Comparison of ENCODE assay signal across 8 cellular contexts in genomic region chr6:84033523-84034451, GRCh38. TPM values are rescaled to one million over a fixed set of nuclear protein-coding genes. Genes with fewer than 3 reads are reported as not detected.
DNase-seq lines count a peak whose midpoint lies in the region; ATAC-seq and TF ChIP-seq lines count a peak whose summit lies in the region.

Gene MRAP2, plus strand, starts transcription at chr6:84033772. Its CDS starts 21,547 bp downstream, at chr6:84055319.

- H3K9me2 ChIP-seq in Karpas-422 (replicated peaks; ENCODE audit: insufficient read depth, low read length), result no peaks in the 10 kb centered on the region

- H3K79me2 ChIP-seq in Karpas-422 (ENCODE audit: low read length), result no peaks in the 10 kb centered on the region

- TF ChIP-seq CTCF in WTC11 (IDR thresholded peaks at IDR 0.05) (no peak), heart right ventricle (IDR thresholded peaks at IDR 0.05) (no peak), psoas muscle (IDR thresholded peaks at IDR 0.05) (no peak)

- peaks cover 37% of the 10 kb centered on the region for H3K9me3 Mint-ChIP-seq in WTC11

- peak; percentile 20 to 32 for DNase-seq in NCI-H524 (lab: John Stamatoyannopoulos, UW)
- DNase-seq in NCI-H524 treated with DMSO at 0.1 percent for 48 hours (lab: John Stamatoyannopoulos, UW), result no peak
- peak; percentile 66 for DNase-seq in WTC11 (ENCODE audit: low spot score)
- peak in 1 of 2 donors; percentile 23 for DNase-seq in heart right ventricle
- peak in 1 of 2 donors; percentile 17 for DNase-seq in psoas muscle
- DNase-seq in NCI-H510A treated with DMSO at 0.1 percent for 48 hours (lab: John Stamatoyannopoulos, UW), result no peak
- no peak for DNase-seq in Karpas-422

- peaks cover 22% of the 10 kb centered on the region for H3K36me3 Mint-ChIP-seq in WTC11

- WGBS in heart right ventricle, 2 donors, result 1% methylated on average over 78 of the region's 78 CpGs
- WGBS in psoas muscle, 3 donors, result 1% methylated on average over 47 to 78 of the region's 78 CpGs

- H3K27ac Mint-ChIP-seq in WTC11, result no peak within 1 kb of the TSS

- H3K4me3 Mint-ChIP-seq in WTC11, result peak within 1 kb of the TSS; percentile 73

- ATAC-seq in HG03521 (IDR thresholded peaks at IDR 0.05; ENCODE audit: unreplicated experiment) (peak; percentile 45), WTC11 (peak; percentile 76), heart right ventricle (peak in 7 of 8 donors; percentile 41 to 74 (median 63)), psoas muscle (peak; percentile 47 to 63 (median 56))

- H3K9ac ChIP-seq in Karpas-422 (ENCODE audit: low read length), result no peak within 1 kb of the TSS

- POLR2A ChIA-PET in WTC11 (lab: Charles Lee), result no interaction called here

- H3K27ac ChIP-seq in heart right ventricle (no peak within 1 kb of the TSS), psoas muscle (no peak within 1 kb of the TSS), Karpas-422 (ENCODE audit: low read length) (no peak within 1 kb of the TSS)

- H3K27me3 ChIP-seq in heart right ventricle (peaks cover 0 to 50% (median 36%) of the 10 kb centered on the region in 7 donors), psoas muscle (ENCODE audit: insufficient read depth in 3 of 3, low read length in 2 of 3) (peaks cover 0 to 28% (median 0%) of the 10 kb centered on the region in 3 donors), Karpas-422 (ENCODE audit: low read length) (no peaks in the 10 kb centered on the region)

- H2AFZ ChIP-seq in Karpas-422 (ENCODE audit: low read length), result no peak within 1 kb of the TSS

- peaks cover 32% of the 10 kb centered on the region for H3K27me3 Mint-ChIP-seq in WTC11 (ENCODE audit: low read depth)

- no peaks in the 10 kb centered on the region for H3K36me3 ChIP-seq in heart right ventricle
- H3K36me3 ChIP-seq in psoas muscle (ENCODE audit: insufficient read depth in 1 of 2, low read depth in 1 of 2), result no peaks in the 10 kb centered on the region
- no peaks in the 10 kb centered on the region for H3K36me3 ChIP-seq in Karpas-422 (ENCODE audit: insufficient read depth, low read length)

- H4K20me1 ChIP-seq in Karpas-422 (ENCODE audit: insufficient read depth, low read depth, low read length), result no peaks in the 10 kb centered on the region

- H3K4me3 ChIP-seq in heart right ventricle (peak within 1 kb of the TSS; percentile 7 to 61 (median 50)), psoas muscle (peak within 1 kb of the TSS; percentile 69), Karpas-422 (ENCODE audit: low read length) (no peak within 1 kb of the TSS)

- H3K9me3 ChIP-seq in heart right ventricle (no peaks in the 10 kb centered on the region), psoas muscle (no peaks in the 10 kb centered on the region), Karpas-422 (ENCODE audit: low read length) (no peaks in the 10 kb centered on the region)

- intact Hi-C loops in heart right ventricle (cut with DNase I), result no loop called here
- intact Hi-C loops in psoas muscle (cut with DNase I), result no loop called here

- H3K4me1 Mint-ChIP-seq in WTC11, result peaks cover 27% of the 10 kb centered on the region

- CTCF ChIA-PET in WTC11 (lab: Charles Lee), result interaction anchor here (0.9 to 1.3 kb wide), 2 partner anchors 14 to 19 kb away, joined by 4 read pairs; no protein-coding TSS in a partner anchor

- no peak within 1 kb of the TSS for H3K4me2 ChIP-seq in Karpas-422 (ENCODE audit: low read depth, low read length, poor library complexity, severe bottlenecking)

- H3K4me1 ChIP-seq in heart right ventricle (peaks cover 0 to 9% (median 4%) of the 10 kb centered on the region in 9 donors), psoas muscle (no peaks in the 10 kb centered on the region), Karpas-422 (ENCODE audit: low read length) (peaks cover 1% of the 10 kb centered on the region; the same call in 1 of the 2 replicates)

TF ChIP-seq in WTC11, 78 proteins besides CTCF, POLR2A, EP300 and RAD21:
- TF ChIP-seq ZSCAN18 (CRISPR knock-in tag; IDR thresholded peaks at IDR 0.05) (no peak), ZNF138 (CRISPR knock-in tag; conservative IDR thresholded peaks at IDR 0.05) (no peak), ETV6 (CRISPR knock-in tag; IDR thresholded peaks at IDR 0.05) (peak; percentile 12; the same call in 1 of the 2 replicates), PRDM15 (CRISPR knock-in tag; IDR thresholded peaks at IDR 0.05) (peak; percentile 2; the same call in 1 of the 2 replicates)

RNA-seq across cellular contexts. Expression of gene MRAP2, which starts in this region (rescaled TPM):
- 4.8 to 5.2 TPM (median 4.9 TPM) in 3 replicates for total RNA-seq in WTC11 (2021)
- total RNA-seq in heart right ventricle, result under 1 TPM in 7 of 10 donors, not detected in 3; 0.17 to 0.56 (median 0.37) TPM
- polyA plus RNA-seq in heart right ventricle, result under 1 TPM; 0.14 to 0.15 TPM
- under 1 TPM in 3 of 4 donors, not detected in 1; 0.13 to 0.20 (median 0.16) TPM for total RNA-seq in psoas muscle
- under 1 TPM; 0.04 to 0.42 (median 0.26) TPM for polyA plus RNA-seq in psoas muscle
- not detected in 2 replicates for total RNA-seq in Karpas-422 (2014; rRNA removed; shearing (Covaris generic); ENCODE audit: low replicate concordance)

Comparison
In these comparisons a context has a peak if more than half of its experiments do, and no peak if none do; other contexts are left out.
1. DNase-seq: peak in NCI-H524 (2 of 2) and WTC11 (single experiment); none in NCI-H524 treated with DMSO at 0.1 percent for 48 hours (single experiment), NCI-H510A treated with DMSO at 0.1 percent for 48 hours (single experiment) and Karpas-422 (single experiment).
2. Peak in ATAC-seq and H3K4me3 ChIP-seq in heart right ventricle; RNA of the gene not detected or under 1 TPM.
3. Peak in ATAC-seq and H3K4me3 ChIP-seq in psoas muscle; RNA of the gene not detected or under 1 TPM.
4. Peak in every context shown above with its lines, with median percentiles within 50 percentile points of each other: ATAC-seq.